In the genomic region with DNA sequence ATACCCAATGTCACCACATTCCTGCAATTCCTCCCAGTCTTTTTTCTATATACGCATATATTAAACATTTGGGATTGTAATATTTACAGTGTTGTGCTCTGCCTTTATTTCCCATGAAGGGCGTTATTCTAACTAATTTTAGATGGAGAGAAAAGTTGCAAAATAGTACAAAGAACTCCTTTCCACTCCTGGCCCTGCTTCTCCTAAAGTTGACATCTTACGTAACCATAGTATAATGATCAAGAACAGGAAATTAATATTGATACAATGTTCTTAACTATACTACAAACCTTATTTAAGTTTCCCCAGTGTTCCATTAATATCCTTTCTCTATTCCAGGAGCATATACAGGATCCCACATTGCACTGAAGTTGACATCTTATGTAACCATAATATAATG, we compare ENCODE assay signal across 2 cellular contexts.
A peak's percentile ranks its signal among the peaks of the same experiment; 100 is the strongest.
TF ChIP-seq lines count a peak whose summit lies in the region.

No MANE protein-coding gene starts in this region.

TF ChIP-seq in HepG2, 621 proteins besides CTCF, POLR2A, EP300 and RAD21 (continues in another document):
- TF ChIP-seq, protein P1, sequence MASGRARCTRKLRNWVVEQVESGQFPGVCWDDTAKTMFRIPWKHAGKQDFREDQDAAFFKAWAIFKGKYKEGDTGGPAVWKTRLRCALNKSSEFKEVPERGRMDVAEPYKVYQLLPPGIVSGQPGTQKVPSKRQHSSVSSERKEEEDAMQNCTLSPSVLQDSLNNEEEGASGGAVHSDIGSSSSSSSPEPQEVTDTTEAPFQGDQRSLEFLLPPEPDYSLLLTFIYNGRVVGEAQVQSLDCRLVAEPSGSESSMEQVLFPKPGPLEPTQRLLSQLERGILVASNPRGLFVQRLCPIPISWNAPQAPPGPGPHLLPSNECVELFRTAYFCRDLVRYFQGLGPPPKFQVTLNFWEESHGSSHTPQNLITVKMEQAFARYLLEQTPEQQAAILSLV (CRISPR knock-in tag; IDR thresholded peaks at IDR 0.05; ENCODE audit: borderline replicate concordance) = no peak
- TF ChIP-seq ZNF546 (CRISPR knock-in tag; conservative IDR thresholded peaks at IDR 0.05) (no peak), SRF (IDR thresholded peaks at IDR 0.05; ENCODE audit: low read depth, low read length) (no peak), ZNF432 (CRISPR knock-in tag; IDR thresholded peaks at IDR 0.05; ENCODE audit: borderline replicate concordance) (no peak), KLF9 (CRISPR knock-in tag; IDR thresholded peaks at IDR 0.05; ENCODE audit: low read depth) (no peak), AGO1 (IDR thresholded peaks at IDR 0.05; ENCODE audit: low read depth, low read length, poor library complexity, severe bottlenecking) (no peak), CEBPB (IDR thresholded peaks at IDR 0.05; ENCODE audit: borderline replicate concordance, low read depth, low read length) (peak; percentile 28; the same call in 1 of the 2 replicates), NFIB (CRISPR knock-in tag; IDR thresholded peaks at IDR 0.05; ENCODE audit: borderline replicate concordance) (no peak), HIC2 (CRISPR knock-in tag; IDR thresholded peaks at IDR 0.05; ENCODE audit: low read depth) (no peak), NR2C2 (CRISPR knock-in tag; IDR thresholded peaks at IDR 0.05; ENCODE audit: borderline replicate concordance) (no peak)
- TF ChIP-seq, protein P2, sequence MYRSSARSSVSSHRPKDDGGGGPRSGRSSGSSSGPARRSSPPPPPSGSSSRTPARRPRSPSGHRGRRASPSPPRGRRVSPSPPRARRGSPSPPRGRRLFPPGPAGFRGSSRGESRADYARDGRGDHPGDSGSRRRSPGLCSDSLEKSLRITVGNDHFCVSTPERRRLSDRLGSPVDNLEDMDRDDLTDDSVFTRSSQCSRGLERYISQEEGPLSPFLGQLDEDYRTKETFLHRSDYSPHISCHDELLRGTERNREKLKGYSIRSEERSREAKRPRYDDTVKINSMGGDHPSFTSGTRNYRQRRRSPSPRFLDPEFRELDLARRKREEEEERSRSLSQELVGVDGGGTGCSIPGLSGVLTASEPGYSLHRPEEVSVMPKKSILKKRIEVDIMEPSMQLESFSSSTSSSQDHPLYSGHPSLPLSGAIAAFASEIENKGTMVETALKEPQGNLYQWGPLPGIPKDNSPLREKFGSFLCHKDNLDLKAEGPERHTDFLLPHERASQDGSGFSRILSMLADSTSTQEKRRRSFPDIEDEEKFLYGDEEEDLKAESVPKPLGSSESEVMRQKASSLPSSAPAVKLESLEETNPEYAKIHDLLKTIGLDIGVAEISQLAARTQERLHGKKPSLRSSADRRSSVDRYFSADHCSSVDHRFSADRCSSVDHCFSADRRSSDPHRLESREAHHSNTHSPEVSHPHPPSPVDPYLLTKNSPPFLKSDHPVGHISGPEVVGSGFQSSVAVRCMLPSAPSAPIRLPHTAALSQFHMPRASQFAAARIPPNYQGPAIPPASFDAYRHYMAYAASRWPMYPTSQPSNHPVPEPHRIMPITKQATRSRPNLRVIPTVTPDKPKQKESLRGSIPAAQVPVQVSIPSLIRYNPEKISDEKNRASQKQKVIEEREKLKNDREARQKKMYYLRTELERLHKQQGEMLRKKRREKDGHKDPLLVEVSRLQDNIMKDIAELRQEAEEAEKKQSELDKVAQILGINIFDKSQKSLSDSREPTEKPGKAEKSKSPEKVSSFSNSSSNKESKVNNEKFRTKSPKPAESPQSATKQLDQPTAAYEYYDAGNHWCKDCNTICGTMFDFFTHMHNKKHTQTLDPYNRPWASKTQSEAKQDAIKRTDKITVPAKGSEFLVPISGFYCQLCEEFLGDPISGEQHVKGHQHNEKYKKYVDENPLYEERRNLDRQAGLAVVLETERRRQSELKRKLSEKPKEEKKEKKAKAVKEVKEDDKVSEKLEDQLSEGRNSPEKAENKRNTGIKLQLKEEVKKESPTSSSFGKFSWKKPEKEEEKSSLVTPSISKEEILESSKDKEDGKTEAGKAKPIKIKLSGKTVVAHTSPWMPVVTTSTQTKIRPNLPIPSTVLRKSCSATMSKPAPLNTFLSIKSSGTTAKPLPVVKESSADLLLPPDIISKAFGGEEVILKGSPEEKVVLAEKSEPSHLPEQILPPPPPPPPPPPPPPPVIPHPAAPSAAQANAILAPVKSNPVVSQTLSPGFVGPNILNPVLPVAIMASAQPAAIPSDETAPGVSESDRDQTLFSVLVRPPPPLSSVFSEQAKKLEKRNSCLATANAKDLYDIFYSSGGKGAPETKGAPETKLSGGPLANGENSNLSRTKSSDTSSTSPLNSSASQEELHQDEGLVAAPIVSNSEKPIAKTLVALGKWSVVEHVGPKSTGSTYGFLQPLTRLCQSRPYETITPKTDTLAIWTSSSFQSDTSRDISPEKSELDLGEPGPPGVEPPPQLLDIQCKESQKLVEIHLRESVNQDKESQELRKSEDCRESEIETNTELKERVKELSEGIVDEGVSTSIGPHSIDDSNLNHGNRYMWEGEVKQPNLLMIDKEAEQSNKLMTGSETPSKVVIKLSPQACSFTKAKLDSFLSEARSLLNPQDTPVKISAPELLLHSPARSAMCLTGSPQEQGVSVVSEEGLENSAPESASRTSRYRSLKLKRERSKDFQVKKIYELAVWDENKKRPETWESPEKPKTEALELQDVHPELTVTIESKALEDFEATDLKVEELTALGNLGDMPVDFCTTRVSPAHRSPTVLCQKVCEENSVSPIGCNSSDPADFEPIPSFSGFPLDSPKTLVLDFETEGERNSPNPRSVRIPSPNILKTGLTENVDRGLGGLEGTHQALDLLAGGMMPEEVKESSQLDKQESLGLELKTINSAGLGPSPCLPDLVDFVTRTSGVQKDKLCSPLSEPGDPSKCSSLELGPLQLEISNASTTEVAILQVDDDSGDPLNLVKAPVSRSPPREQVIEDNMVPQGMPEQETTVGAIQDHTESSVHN (CRISPR knock-in tag; IDR thresholded peaks at IDR 0.05) = no peak
- TF ChIP-seq, protein P3, sequence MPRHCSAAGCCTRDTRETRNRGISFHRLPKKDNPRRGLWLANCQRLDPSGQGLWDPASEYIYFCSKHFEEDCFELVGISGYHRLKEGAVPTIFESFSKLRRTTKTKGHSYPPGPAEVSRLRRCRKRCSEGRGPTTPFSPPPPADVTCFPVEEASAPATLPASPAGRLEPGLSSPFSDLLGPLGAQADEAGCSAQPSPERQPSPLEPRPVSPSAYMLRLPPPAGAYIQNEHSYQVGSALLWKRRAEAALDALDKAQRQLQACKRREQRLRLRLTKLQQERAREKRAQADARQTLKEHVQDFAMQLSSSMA (CRISPR knock-in tag; IDR thresholded peaks at IDR 0.05) = no peak

TF ChIP-seq in WTC11, 78 proteins besides CTCF, POLR2A, EP300 and RAD21:
- TF ChIP-seq E2F1 (CRISPR knock-in tag; IDR thresholded peaks at IDR 0.05) (no peak), FOXK1 (CRISPR knock-in tag; IDR thresholded peaks at IDR 0.05) (no peak), ZNF263 (CRISPR knock-in tag; IDR thresholded peaks at IDR 0.05; ENCODE audit: low read depth) (no peak), GRHL2 (CRISPR knock-in tag; IDR thresholded peaks at IDR 0.05; ENCODE audit: insufficient replicate concordance, severe bottlenecking) (no peak), ZNF219 (CRISPR knock-in tag; IDR thresholded peaks at IDR 0.05; ENCODE audit: borderline replicate concordance) (no peak), TP53 (CRISPR knock-in tag; IDR thresholded peaks at IDR 0.05) (no peak), SOX15 (CRISPR knock-in tag; IDR thresholded peaks at IDR 0.05) (no peak), ATF1 (CRISPR knock-in tag; IDR thresholded peaks at IDR 0.05) (no peak)
- TF ChIP-seq, protein P4, sequence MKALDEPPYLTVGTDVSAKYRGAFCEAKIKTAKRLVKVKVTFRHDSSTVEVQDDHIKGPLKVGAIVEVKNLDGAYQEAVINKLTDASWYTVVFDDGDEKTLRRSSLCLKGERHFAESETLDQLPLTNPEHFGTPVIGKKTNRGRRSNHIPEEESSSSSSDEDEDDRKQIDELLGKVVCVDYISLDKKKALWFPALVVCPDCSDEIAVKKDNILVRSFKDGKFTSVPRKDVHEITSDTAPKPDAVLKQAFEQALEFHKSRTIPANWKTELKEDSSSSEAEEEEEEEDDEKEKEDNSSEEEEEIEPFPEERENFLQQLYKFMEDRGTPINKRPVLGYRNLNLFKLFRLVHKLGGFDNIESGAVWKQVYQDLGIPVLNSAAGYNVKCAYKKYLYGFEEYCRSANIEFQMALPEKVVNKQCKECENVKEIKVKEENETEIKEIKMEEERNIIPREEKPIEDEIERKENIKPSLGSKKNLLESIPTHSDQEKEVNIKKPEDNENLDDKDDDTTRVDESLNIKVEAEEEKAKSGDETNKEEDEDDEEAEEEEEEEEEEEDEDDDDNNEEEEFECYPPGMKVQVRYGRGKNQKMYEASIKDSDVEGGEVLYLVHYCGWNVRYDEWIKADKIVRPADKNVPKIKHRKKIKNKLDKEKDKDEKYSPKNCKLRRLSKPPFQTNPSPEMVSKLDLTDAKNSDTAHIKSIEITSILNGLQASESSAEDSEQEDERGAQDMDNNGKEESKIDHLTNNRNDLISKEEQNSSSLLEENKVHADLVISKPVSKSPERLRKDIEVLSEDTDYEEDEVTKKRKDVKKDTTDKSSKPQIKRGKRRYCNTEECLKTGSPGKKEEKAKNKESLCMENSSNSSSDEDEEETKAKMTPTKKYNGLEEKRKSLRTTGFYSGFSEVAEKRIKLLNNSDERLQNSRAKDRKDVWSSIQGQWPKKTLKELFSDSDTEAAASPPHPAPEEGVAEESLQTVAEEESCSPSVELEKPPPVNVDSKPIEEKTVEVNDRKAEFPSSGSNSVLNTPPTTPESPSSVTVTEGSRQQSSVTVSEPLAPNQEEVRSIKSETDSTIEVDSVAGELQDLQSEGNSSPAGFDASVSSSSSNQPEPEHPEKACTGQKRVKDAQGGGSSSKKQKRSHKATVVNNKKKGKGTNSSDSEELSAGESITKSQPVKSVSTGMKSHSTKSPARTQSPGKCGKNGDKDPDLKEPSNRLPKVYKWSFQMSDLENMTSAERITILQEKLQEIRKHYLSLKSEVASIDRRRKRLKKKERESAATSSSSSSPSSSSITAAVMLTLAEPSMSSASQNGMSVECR (CRISPR knock-in tag; IDR thresholded peaks at IDR 0.05; ENCODE audit: borderline replicate concordance) = no peak
TF ChIP-seq in WTC11: peak in this region for 0.
